In the genomic region with DNA sequence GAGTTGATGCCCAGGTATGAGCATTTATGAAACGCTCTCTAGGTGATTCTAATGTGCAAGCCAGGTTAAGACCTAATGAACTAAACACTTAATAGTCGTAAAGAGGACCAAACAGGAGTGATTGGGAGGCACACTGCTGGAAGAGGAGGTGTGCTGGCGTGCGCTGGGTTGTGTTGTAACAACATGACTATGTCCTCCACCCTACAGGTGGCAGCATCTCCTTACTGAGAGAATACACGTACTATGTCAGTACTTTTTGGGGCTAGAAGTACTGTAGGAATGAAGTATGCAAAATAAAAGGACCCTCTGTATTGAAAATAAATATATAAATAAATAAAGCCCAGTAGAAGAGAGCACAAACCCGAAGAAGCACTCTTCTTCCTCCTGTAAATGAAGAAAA, we compare ENCODE assay signal across 13 cellular contexts. TPM values are rescaled to one million over a fixed set of nuclear protein-coding genes. Genes with fewer than 3 reads are reported as not detected.
DNase-seq lines count a peak whose midpoint lies in the region; ATAC-seq, FAIRE-seq and TF ChIP-seq lines count a peak whose summit lies in the region.
"Had no signal": no experiment of that assay in that cellular context is flagged by ENCODE, and none has a peak within 500 bp of the region (broad histone marks: within the 10 kb centered on the region; RNA-seq: fewer than 3 reads in every experiment).

No MANE protein-coding gene starts in this region.

- H3K4me2 ChIP-seq in neuronal stem cell (ENCODE audit: insufficient read depth, low read length, poor library complexity, severe bottlenecking): no peak overlapping the region

- POLR2A ChIA-PET in activated CD4-positive, alpha-beta T cell treated with anti-CD3 and anti-CD28 coated beads, Interleukin-2, amount 10 ng/mL, durations not matched to agents 7 days and 5 days (lab: Charles Lee): no interaction called here

- H3K4me3 ChIP-seq in AG09309 (ENCODE audit: control insufficient read depth, low read depth, low read length): no peak overlapping the region
- H3K4me3 ChIP-seq in neuronal stem cell (ENCODE audit: low read length in 2 of 2): no peak overlapping the region
- H3K4me3 ChIP-seq: SK-N-MC, suprapubic skin had no signal

- no peaks in the 10 kb centered on the region for H3K27me3 ChIP-seq in neuronal stem cell (ENCODE audit: control insufficient read depth in 3 of 3, insufficient read depth in 3 of 3, low read depth in 1 of 3, low read length in 3 of 3)
- H3K27me3 ChIP-seq: suprapubic skin had no signal

- H2AK5ac ChIP-seq in neuronal stem cell (ENCODE audit: low read depth, low read length): no peak overlapping the region

- no peaks in the 10 kb centered on the region for H3K4me1 ChIP-seq in neuronal stem cell (ENCODE audit: control insufficient read depth in 2 of 2, insufficient read depth in 1 of 2, low read depth in 1 of 2, low read length in 2 of 2)
- H3K4me1 ChIP-seq: suprapubic skin had no signal

- no peak for FAIRE-seq in urothelium cell line (lab: Jason Lieb, UNC)

- TF ChIP-seq CTCF in AG09309 (IDR thresholded peaks at IDR 0.05; ENCODE audit: control insufficient read depth, insufficient read depth, low read depth, low read length, missing control alignments) (peak; percentile 35), HFFc6 (IDR thresholded peaks at IDR 0.05) (peak; percentile 47; the same call in 1 of the 2 replicates)

- peaks cover 2 to 13% of the 10 kb centered on the region in 2 donors for H3K36me3 ChIP-seq in neuronal stem cell (replicated peaks in 1 of 2; ENCODE audit: control insufficient read depth in 2 of 2, insufficient read depth in 2 of 2, low read length in 2 of 2)

- H4K8ac ChIP-seq in neuronal stem cell (ENCODE audit: low read depth, low read length): no peak overlapping the region

- DNase-seq in AG09309 (ENCODE audit: low read depth) (no peak), HFFc6 (no peak), iPS DF 4.7 (ENCODE audit: extremely low read depth, low spot score) (peak; percentile 11), urothelium cell line (ENCODE audit: low spot score) (no peak), neuronal stem cell (ENCODE audit: low spot score) (no peak)
- DNase-seq in activated CD4-positive, alpha-beta T cell treated with anti-CD3 and anti-CD28 coated beads, Interleukin-2, amount 10 ng/mL, durations not matched to agents 7 days and 5 days: peak; percentile 59
- DNase-seq: naive B cell, NCI-H2029 had no signal

- H3K79me1 ChIP-seq in neuronal stem cell (ENCODE audit: low read depth, low read length): no peaks in the 10 kb centered on the region

- H3K36me3 Mint-ChIP-seq in HFFc6 (ENCODE audit: low read depth): peaks cover 20% of the 10 kb centered on the region
- peaks cover 47% of the 10 kb centered on the region for H3K36me3 Mint-ChIP-seq in activated CD4-positive, alpha-beta T cell treated with anti-CD3 and anti-CD28 coated beads, Interleukin-2, amount 10 ng/mL, durations not matched to agents 7 days and 5 days (ENCODE audit: low read depth)

- no peak overlapping the region for H2AFZ ChIP-seq in neuronal stem cell (ENCODE audit: low read length)

- H2BK15ac ChIP-seq in neuronal stem cell (ENCODE audit: low read length): no peak overlapping the region

- no peak for ATAC-seq in GM21447 (IDR thresholded peaks at IDR 0.05; ENCODE audit: unreplicated experiment)
- no peak for ATAC-seq in GM18502 (IDR thresholded peaks at IDR 0.05; ENCODE audit: poor library complexity, unreplicated experiment)

- no peak overlapping the region for H3K27ac ChIP-seq in neuronal stem cell (replicated peaks; ENCODE audit: low read length)
- H3K27ac ChIP-seq: SK-N-MC, suprapubic skin had no signal

- H3K4ac ChIP-seq in neuronal stem cell (ENCODE audit: low read length): no peak overlapping the region

- no peak overlapping the region for H2BK120ac ChIP-seq in neuronal stem cell (ENCODE audit: low read depth, low read length)

- no peak overlapping the region for H4K91ac ChIP-seq in neuronal stem cell (ENCODE audit: low read depth, low read length, poor library complexity)

- CTCF ChIA-PET in activated CD4-positive, alpha-beta T cell treated with anti-CD3 and anti-CD28 coated beads, Interleukin-2, amount 10 ng/mL, durations not matched to agents 7 days and 5 days (lab: Charles Lee): interaction anchor here (0.6 to 1.8 kb wide), 5 partner anchors 9 to 562 kb away, joined by 3 to 4 read pairs (median 4); partner anchors contain the start of gene C6orf89

- H2BK5ac ChIP-seq in neuronal stem cell (ENCODE audit: low read length): no peak overlapping the region

- no peak overlapping the region for H3K27ac Mint-ChIP-seq in HFFc6
- no peak overlapping the region for H3K27ac Mint-ChIP-seq in activated CD4-positive, alpha-beta T cell treated with anti-CD3 and anti-CD28 coated beads, Interleukin-2, amount 10 ng/mL, durations not matched to agents 7 days and 5 days

- WGBS in neuronal stem cell (ENCODE audit: extremely low coverage in 2 of 2, insufficient read length in 2 of 2, insufficient replicate concordance in 1 of 2), 2 donors: no CpG with 5 or more reads among the region's 6 CpGs

- H3K9ac ChIP-seq in neuronal stem cell (ENCODE audit: low read depth, low read length, poor library complexity): no peak overlapping the region

- H3K4me3 Mint-ChIP-seq in HFFc6: no peak overlapping the region
- H3K4me3 Mint-ChIP-seq in activated CD4-positive, alpha-beta T cell treated with anti-CD3 and anti-CD28 coated beads, Interleukin-2, amount 10 ng/mL, durations not matched to agents 7 days and 5 days: no peak overlapping the region
- H3K4me3 Mint-ChIP-seq: central memory CD8-positive, alpha-beta T cell; naive B cell had no signal

- H3K23ac ChIP-seq in neuronal stem cell (ENCODE audit: low read depth, low read length, poor library complexity): no peak overlapping the region

- H3K14ac ChIP-seq in neuronal stem cell (ENCODE audit: low read length): no peak overlapping the region

- H3K9me3 ChIP-seq in neuronal stem cell (replicated peaks in 1 of 2; ENCODE audit: control insufficient read depth in 2 of 2, insufficient read depth in 1 of 2, low read depth in 1 of 2, low read length in 2 of 2): no peaks in the 10 kb centered on the region
- H3K9me3 ChIP-seq: suprapubic skin had no signal

- H3K4me1 Mint-ChIP-seq in HFFc6 (ENCODE audit: low read depth): peaks cover 9% of the 10 kb centered on the region; the same call in 1 of the 2 replicates
- peaks cover 16% of the 10 kb centered on the region for H3K4me1 Mint-ChIP-seq in activated CD4-positive, alpha-beta T cell treated with anti-CD3 and anti-CD28 coated beads, Interleukin-2, amount 10 ng/mL, durations not matched to agents 7 days and 5 days

- H3K9me3 Mint-ChIP-seq in HFFc6: no peaks in the 10 kb centered on the region
- no peaks in the 10 kb centered on the region for H3K9me3 Mint-ChIP-seq in activated CD4-positive, alpha-beta T cell treated with anti-CD3 and anti-CD28 coated beads, Interleukin-2, amount 10 ng/mL, durations not matched to agents 7 days and 5 days
- H3K9me3 Mint-ChIP-seq: central memory CD8-positive, alpha-beta T cell; naive B cell had no signal

- no peaks in the 10 kb centered on the region for H3K27me3 Mint-ChIP-seq in HFFc6 (ENCODE audit: insufficient read depth)
- H3K27me3 Mint-ChIP-seq in activated CD4-positive, alpha-beta T cell treated with anti-CD3 and anti-CD28 coated beads, Interleukin-2, amount 10 ng/mL, durations not matched to agents 7 days and 5 days: no peaks in the 10 kb centered on the region
- H3K27me3 Mint-ChIP-seq: central memory CD8-positive, alpha-beta T cell; naive B cell had no signal

- H3K18ac ChIP-seq in neuronal stem cell (ENCODE audit: low read length): no peak overlapping the region

- H2BK12ac ChIP-seq in neuronal stem cell (ENCODE audit: low read length): no peak overlapping the region

RNA-seq across cellular contexts. Expression of gene C6orf89, which starts 11.9 kb away (rescaled TPM):
- 10 to 100 TPM; 71.3 to 89.2 (median 80.8) TPM for total RNA-seq in HFFc6 (2021; fragmentation: NEBNext Ultra II Directional; extraction: Animal tissue kit (Norgen Biotek cat#: 25700))
- 10 to 100 TPM; 47.5 to 58.1 TPM for total RNA-seq in activated CD4-positive, alpha-beta T cell treated with anti-CD3 and anti-CD28 coated beads, Interleukin-2, amount 10 ng/mL, durations not matched to agents 7 days and 5 days
- 14.6 TPM for polyA plus RNA-seq in neuronal stem cell (2013, experiment 1 of 2)
- 14.4 TPM for polyA plus RNA-seq in neuronal stem cell (2013, experiment 2 of 2)

RNA-seq across cellular contexts. Expression of gene PPIL1, which starts 23.0 kb away (rescaled TPM):
- total RNA-seq in HFFc6 (2021; fragmentation: NEBNext Ultra II Directional; extraction: Animal tissue kit (Norgen Biotek cat#: 25700)): 10 to 100 TPM; 36.1 to 46.8 (median 39.6) TPM
- 10 to 100 TPM; 27.0 to 29.3 TPM for total RNA-seq in activated CD4-positive, alpha-beta T cell treated with anti-CD3 and anti-CD28 coated beads, Interleukin-2, amount 10 ng/mL, durations not matched to agents 7 days and 5 days
- polyA plus RNA-seq in neuronal stem cell (2013, experiment 1 of 2): 66.5 TPM
- polyA plus RNA-seq in neuronal stem cell (2013, experiment 2 of 2): 66.9 TPM

RNA-seq across cellular contexts. Expression of gene PI16, which starts 56.9 kb away (rescaled TPM):
- not detected for total RNA-seq in HFFc6 (2021; fragmentation: NEBNext Ultra II Directional; extraction: Animal tissue kit (Norgen Biotek cat#: 25700))
- 10 to 100 TPM; 13.5 to 15.1 TPM for total RNA-seq in activated CD4-positive, alpha-beta T cell treated with anti-CD3 and anti-CD28 coated beads, Interleukin-2, amount 10 ng/mL, durations not matched to agents 7 days and 5 days
- 0.10 TPM for polyA plus RNA-seq in neuronal stem cell (2013, experiment 1 of 2)
- polyA plus RNA-seq in neuronal stem cell (2013, experiment 2 of 2): 0.12 TPM

RNA-seq across cellular contexts. Expression of gene CPNE5, which starts 58.4 kb away (rescaled TPM):
- under 1 TPM in 4 of 6 experiments, not detected in 2; 0.12 to 0.37 (median 0.26) TPM for total RNA-seq in HFFc6 (2021; fragmentation: NEBNext Ultra II Directional; extraction: Animal tissue kit (Norgen Biotek cat#: 25700))
- total RNA-seq in activated CD4-positive, alpha-beta T cell treated with anti-CD3 and anti-CD28 coated beads, Interleukin-2, amount 10 ng/mL, durations not matched to agents 7 days and 5 days: under 1 TPM; 0.47 to 1.00 TPM
- 1.1 TPM for polyA plus RNA-seq in neuronal stem cell (2013, experiment 1 of 2)
- polyA plus RNA-seq in neuronal stem cell (2013, experiment 2 of 2): 1.3 TPM

Comparison
In these comparisons a context has a peak if more than half of its experiments do, and no peak if none do; other contexts are left out.
1. DNase-seq: peak in activated CD4-positive, alpha-beta T cell treated with anti-CD3 and anti-CD28 coated beads, Interleukin-2, amount 10 ng/mL, durations not matched to agents 7 days and 5 days (single experiment) and iPS DF 4.7 (single experiment); none in AG09309 (single experiment), HFFc6 (single experiment), urothelium cell line (single experiment) and neuronal stem cell (single experiment).
2. RNA of gene PI16, which starts 56.9 kb away (total RNA-seq): 13.5 to 15.1 TPM in activated CD4-positive, alpha-beta T cell treated with anti-CD3 and anti-CD28 coated beads, Interleukin-2, amount 10 ng/mL, durations not matched to agents 7 days and 5 days; not detected in HFFc6; every median in the first group is over 10 times any median in the second.